ENCODE assay signal across 29 cellular contexts in the genomic region with DNA sequence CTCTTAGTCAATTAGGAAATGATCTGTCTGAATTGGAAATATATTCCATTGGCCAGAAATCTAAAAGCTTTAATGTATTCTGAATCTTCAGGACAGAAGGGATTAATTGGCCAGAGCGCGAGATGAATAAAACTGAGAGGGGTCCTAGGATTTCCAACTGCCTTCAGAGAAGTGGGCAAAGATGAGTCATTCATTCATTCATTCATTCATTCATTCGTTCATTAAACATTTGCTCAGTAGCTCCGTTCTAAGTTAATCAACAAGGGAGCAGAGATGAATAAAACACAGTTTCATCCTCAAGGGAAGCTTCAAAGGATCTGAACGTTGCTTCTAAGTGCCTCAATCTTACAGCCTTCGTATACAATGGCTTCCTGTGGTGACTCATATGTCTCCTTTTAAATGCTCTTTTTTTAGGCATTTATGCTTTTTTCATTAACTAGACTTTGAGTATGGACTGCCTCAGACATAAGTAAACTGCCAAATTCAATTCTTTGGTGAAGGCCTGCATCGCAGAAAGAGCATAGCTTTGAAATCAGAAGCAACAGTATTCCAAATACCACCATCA.
"Had no signal": no experiment of that assay in that cellular context is flagged by ENCODE, and none has a peak within 500 bp of the region (broad histone marks: within the 10 kb centered on the region; RNA-seq: fewer than 3 reads in every experiment).

No MANE protein-coding gene starts in this region.

- H3K9me3 ChIP-seq: right lobe of liver, stomach, suprapubic skin, transverse colon, uterus had no signal

- H3K4me1 ChIP-seq: right lobe of liver, suprapubic skin, transverse colon, uterus had no signal

- H3K27ac ChIP-seq: brain microvascular endothelial cell, right lobe of liver, skin epidermis, stomach, suprapubic skin, transverse colon, uterus, WERI-Rb-1 had no signal

- H3K27me3 ChIP-seq: brain microvascular endothelial cell, right lobe of liver, stomach, suprapubic skin, transverse colon, uterus had no signal

- DNase-seq: activated CD4-positive, alpha-beta T cell treated with anti-CD3 and anti-CD28 coated beads, Interleukin-2, amount 10 ng/mL, durations not matched to agents 7 days and 5 days; activated CD4-positive, CD25-positive, alpha-beta regulatory T cell treated with anti-CD3 and anti-CD28 coated beads, Interleukin-2, amount 50 U/mL, for 72 hours; activated CD8-positive, alpha-beta memory T cell treated with anti-CD3 and anti-CD28 coated beads, Interleukin-2, amount 10 ng/mL, durations not matched to agents 7 days and 5 days; activated CD8-positive, alpha-beta T cell treated with anti-CD3 and anti-CD28 coated beads for 36 hours; activated effector memory CD4-positive, alpha-beta T cell treated with anti-CD3 and anti-CD28 coated beads, Interleukin-2, amount 50 U/mL, for 16 hours; activated naive CD4-positive, alpha-beta T cell treated with anti-CD3 and anti-CD28 coated beads, Interleukin-2, amount 10 ng/mL, durations not matched to agents 7 days and 5 days; activated naive CD8-positive, alpha-beta T cell treated with anti-CD3 and anti-CD28 coated beads, Interleukin-2, amount 50 U/mL, for 24 hours; activated T-cell treated with anti-CD3 and anti-CD28 coated beads for 4 hours; anterior cingulate cortex; brain microvascular endothelial cell; caudate nucleus; effector memory CD4-positive, alpha-beta T cell; head of caudate nucleus; islet precursor cell; left colon; mesendoderm; naive B cell; occipital lobe; posterior cingulate gyrus; right lobe of liver; stimulated activated CD4-positive, alpha-beta T cell treated with anti-CD3 and anti-CD28 coated beads, Interleukin-2, amount 100 ng/mL, for 24 hours; stomach; transverse colon; uterus; WERI-Rb-1 had no signal

- ATAC-seq: activated CD8-positive, alpha-beta memory T cell treated with anti-CD3 and anti-CD28 coated beads, Interleukin-2, amount 10 ng/mL, durations not matched to agents 7 days and 5 days; activated CD8-positive, alpha-beta T cell treated with anti-CD3 and anti-CD28 coated beads for 36 hours; activated naive CD8-positive, alpha-beta T cell treated with anti-CD3 and anti-CD28 coated beads, Interleukin-2, amount 50 U/mL, for 24 hours; esophagus mucosa; left colon; right lobe of liver; stimulated activated memory B cell treated with anti-CD40 and anti-IgM and Interleukin-4, amounts not matched to agents 10 μg/mL and 1 μg/mL and 100 μg/mL, for 72 hours had no signal

- H3K36me3 ChIP-seq: brain microvascular endothelial cell, right lobe of liver, stomach, suprapubic skin, transverse colon, uterus, WERI-Rb-1 had no signal

- H3K4me3 ChIP-seq: right lobe of liver, skin epidermis, stomach, suprapubic skin, transverse colon, uterus had no signal
